Comparison of ENCODE assay signal across 21 cellular contexts in genomic region chrX:44010626-44011025, GRCh38. TPM values are rescaled to one million over a fixed set of nuclear protein-coding genes. Genes with fewer than 3 reads are reported as not detected.
DNase-seq lines count a peak whose midpoint lies in the region; ATAC-seq, FAIRE-seq and TF ChIP-seq lines count a peak whose summit lies in the region.
"Had no signal": no experiment of that assay in that cellular context is flagged by ENCODE, and none has a peak within 500 bp of the region (broad histone marks: within the 10 kb centered on the region; RNA-seq: fewer than 3 reads in every experiment).

No MANE protein-coding gene starts in this region.

- no peaks in the 10 kb centered on the region for H3K36me3 ChIP-seq in psoas muscle (ENCODE audit: insufficient read depth in 1 of 2, low read depth in 1 of 2)
- H3K36me3 ChIP-seq: BE2C, HAP-1 had no signal

- peaks cover 0 to 9% (median 0%) of the 10 kb centered on the region in 3 donors for H3K27me3 ChIP-seq in psoas muscle (ENCODE audit: insufficient read depth in 3 of 3, low read length in 2 of 3)
- H3K27me3 ChIP-seq: BE2C had no signal

- FAIRE-seq in RCC 7860 (lab: Jason Lieb, UNC): peak; percentile 51
- FAIRE-seq: GM12878, GM18507, H54 had no signal

- no peaks in the 10 kb centered on the region for H3K4me1 ChIP-seq in psoas muscle
- H3K4me1 ChIP-seq: BE2C, Caco-2, HAP-1 had no signal

- no peak for TF ChIP-seq CTCF in psoas muscle (IDR thresholded peaks at IDR 0.05)

- peak; percentile 7 for DNase-seq in ELR (ENCODE audit: low read depth)
- DNase-seq in RCC 7860 (ENCODE audit: low spot score): peak; percentile 4
- peak; percentile 68 for DNase-seq in kidney tubule cell (ENCODE audit: low spot score)
- DNase-seq in cerebellar cortex (ENCODE audit: low spot score): no peak
- DNase-seq in hepatic stellate cell (ENCODE audit: low spot score): no peak
- no peak for DNase-seq in psoas muscle
- DNase-seq: AML-193; BE2C; C1 segment of cervical spinal cord; Caco-2; CD4-positive, alpha-beta memory T cell; DMS153; DND-41; GDM1; GOT3; HFFc6 had no signal

- WGBS in psoas muscle, 3 donors: 83 to 88% (median 86%) methylated on average over 2 of the region's 2 CpGs

- ATAC-seq in psoas muscle: no peak
- ATAC-seq: GM12878 had no signal

- H3K4me3 ChIP-seq in psoas muscle: no peak overlapping the region
- H3K4me3 ChIP-seq: GM12878, HAP-1 had no signal

- H3K9me3 ChIP-seq in psoas muscle: no peaks in the 10 kb centered on the region
- H3K9me3 ChIP-seq: BE2C, Caco-2, HAP-1 had no signal

- H3K27ac ChIP-seq in psoas muscle: no peak overlapping the region

- intact Hi-C loops in psoas muscle (cut with DNase I): no loop called here

RNA-seq across cellular contexts. Expression of gene NDP, which starts 37.4 kb away (rescaled TPM):
- total RNA-seq in psoas muscle: under 1 TPM in 1 of 4 donors, not detected in 3; 0.21 TPM
- under 1 TPM in 1 of 3 donors, not detected in 2; 0.01 TPM for polyA plus RNA-seq in psoas muscle
- total RNA-seq: A172; CD4-positive, alpha-beta memory T cell; GM12878 had no signal
- polyA plus RNA-seq: CD4-positive, alpha-beta memory T cell had no signal

Comparison
In these comparisons a context has a peak if more than half of its experiments do, and no peak if none do; other contexts are left out.
1. DNase-seq: peak in ELR (single experiment), RCC 7860 (single experiment) and kidney tubule cell (single experiment); none in cerebellar cortex (single experiment), hepatic stellate cell (single experiment) and psoas muscle (0 of 2).